Comparison of ENCODE assay signal across 8 cellular contexts in the genomic region with DNA sequence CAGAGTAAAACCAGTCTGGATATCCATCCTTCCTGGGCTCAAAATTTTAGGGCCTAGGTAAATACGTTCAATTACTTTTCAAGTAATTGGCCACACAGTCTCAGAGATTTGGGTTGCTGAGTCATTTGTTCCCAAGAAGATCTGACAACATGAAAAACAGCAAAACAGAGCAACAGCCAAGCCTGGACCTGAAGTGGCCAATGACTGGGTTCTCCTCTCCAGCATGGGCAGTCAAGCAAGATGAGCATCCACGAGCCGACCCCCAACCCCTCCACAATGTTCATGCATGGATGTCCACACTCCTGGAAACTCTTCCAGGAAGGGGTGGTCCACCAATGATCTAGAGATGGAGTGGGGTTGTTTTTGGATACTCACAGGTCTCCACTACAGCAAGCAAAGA.
DNase-seq lines count a peak whose midpoint lies in the region; ATAC-seq and TF ChIP-seq lines count a peak whose summit lies in the region.

No MANE protein-coding gene starts in this region.

- peak overlapping the region; percentile 92 for H3K27ac Mint-ChIP-seq in activated CD4-positive, alpha-beta T cell treated with anti-CD3 and anti-CD28 coated beads, Interleukin-2, amount 10 ng/mL, durations not matched to agents 24 days and 14 days
- H3K27ac Mint-ChIP-seq in endothelial cell (ENCODE audit: unreplicated experiment), result no peak overlapping the region

- H3K4me1 Mint-ChIP-seq in activated CD4-positive, alpha-beta T cell treated with anti-CD3 and anti-CD28 coated beads, Interleukin-2, amount 10 ng/mL, durations not matched to agents 24 days and 14 days, result peaks cover 67% of the 10 kb centered on the region
- H3K4me1 Mint-ChIP-seq in endothelial cell (ENCODE audit: unreplicated experiment), result peaks cover 60% of the 10 kb centered on the region

- H3K27me3 Mint-ChIP-seq in activated CD4-positive, alpha-beta T cell treated with anti-CD3 and anti-CD28 coated beads, Interleukin-2, amount 10 ng/mL, durations not matched to agents 24 days and 14 days, result peaks cover 2% of the 10 kb centered on the region
- H3K27me3 Mint-ChIP-seq in endothelial cell (ENCODE audit: unreplicated experiment), result peaks cover 5% of the 10 kb centered on the region

- peaks cover 14% of the 10 kb centered on the region for H3K36me3 Mint-ChIP-seq in activated CD4-positive, alpha-beta T cell treated with anti-CD3 and anti-CD28 coated beads, Interleukin-2, amount 10 ng/mL, durations not matched to agents 24 days and 14 days (ENCODE audit: low read depth)
- H3K36me3 Mint-ChIP-seq in endothelial cell (ENCODE audit: low read depth, unreplicated experiment), result peaks cover 24% of the 10 kb centered on the region

- TF ChIP-seq CTCF in endothelial cell (IDR thresholded peaks at IDR 0.05; ENCODE audit: unreplicated experiment), result no peak

- peak; percentile 74 for DNase-seq in activated CD4-positive, alpha-beta T cell treated with anti-CD3 and anti-CD28 coated beads, Interleukin-2, amount 10 ng/mL, durations not matched to agents 24 days and 14 days
- no peak for DNase-seq in activated CD4-positive, alpha-beta T cell treated with anti-CD3 and anti-CD28 coated beads for 48 hours
- peak; percentile 71 for DNase-seq in kidney tubule cell (ENCODE audit: low spot score)
- no peak for DNase-seq in amniotic stem cell (lab: John Stamatoyannopoulos, UW)
- DNase-seq in endothelial cell (ENCODE audit: low spot score), result no peak

- intact Hi-C loops in activated CD4-positive, alpha-beta T cell treated with anti-CD3 and anti-CD28 coated beads, Interleukin-2, amount 10 ng/mL, durations not matched to agents 24 days and 14 days (cut with micrococcal nuclease), result loop anchor here (1.0 to 2.0 kb wide), 2 partner anchors 8 to 72 kb away; a partner anchor contains a TSS

- H3K27ac ChIP-seq in angular gyrus (ENCODE audit: low read depth, low read length), result peak overlapping the region; percentile 100
- H3K27ac ChIP-seq in temporal lobe (ENCODE audit: low read depth, low read length), result peak overlapping the region; percentile 100

- peak overlapping the region; percentile 83 for H3K4me3 Mint-ChIP-seq in activated CD4-positive, alpha-beta T cell treated with anti-CD3 and anti-CD28 coated beads, Interleukin-2, amount 10 ng/mL, durations not matched to agents 24 days and 14 days
- no peak overlapping the region for H3K4me3 Mint-ChIP-seq in endothelial cell (ENCODE audit: unreplicated experiment)

- H3K9me3 Mint-ChIP-seq in activated CD4-positive, alpha-beta T cell treated with anti-CD3 and anti-CD28 coated beads, Interleukin-2, amount 10 ng/mL, durations not matched to agents 24 days and 14 days, result peaks cover 4% of the 10 kb centered on the region
- no peaks in the 10 kb centered on the region for H3K9me3 Mint-ChIP-seq in endothelial cell (ENCODE audit: unreplicated experiment)

- no peak for ATAC-seq in HG03432 (IDR thresholded peaks at IDR 0.05; ENCODE audit: unreplicated experiment)

Comparison
In these comparisons a context has a peak if more than half of its experiments do, and no peak if none do; other contexts are left out.
1. DNase-seq: peak in activated CD4-positive, alpha-beta T cell treated with anti-CD3 and anti-CD28 coated beads, Interleukin-2, amount 10 ng/mL, durations not matched to agents 24 days and 14 days (single experiment) and kidney tubule cell (single experiment); none in activated CD4-positive, alpha-beta T cell treated with anti-CD3 and anti-CD28 coated beads for 48 hours (single experiment), amniotic stem cell (single experiment) and endothelial cell (single experiment).